In genomic region chr2:237662671-237663093, GRCh38 we compare ENCODE assay signal across 8 cellular contexts. TPM values are rescaled to one million over a fixed set of nuclear protein-coding genes. Genes with fewer than 3 reads are reported as not detected.
DNase-seq lines count a peak whose midpoint lies in the region; ATAC-seq and TF ChIP-seq lines count a peak whose summit lies in the region.

No MANE protein-coding gene starts in this region.

- ATAC-seq in GM21367 (IDR thresholded peaks at IDR 0.05; ENCODE audit: unreplicated experiment) = no peak

- H3K9me3 ChIP-seq in SK-N-MC (ENCODE audit: low read depth, low read length) = no peaks in the 10 kb centered on the region

- BruUV-seq in MCF 10A (replicated peaks; lab: Mats Ljungman, UMichigan) = no TSS peak

- peaks cover 15% of the 10 kb centered on the region for H3K27me3 Mint-ChIP-seq in MCF 10A (ENCODE audit: insufficient read depth, unreplicated experiment)

- peaks cover 12% of the 10 kb centered on the region for H3K4me1 Mint-ChIP-seq in MCF 10A (ENCODE audit: insufficient read depth, unreplicated experiment)

- TF ChIP-seq CTCF in MCF 10A (IDR thresholded peaks at IDR 0.05; ENCODE audit: unreplicated experiment) = no peak

- POLR2A ChIA-PET in MCF 10A (lab: Yijun Ruan, JAX) = interaction anchor here (0.5 to 2.0 kb wide), 15 partner anchors 10 to 117 kb away, joined by 3 to 20 read pairs (median 4); partner anchors contain the start of gene RAB17

- no peaks in the 10 kb centered on the region for H3K36me3 ChIP-seq in SK-N-MC (ENCODE audit: insufficient read depth, low read length)

- CTCF ChIA-PET in MCF 10A (lab: Yijun Ruan, JAX) = interaction anchor here (0.9 to 1.9 kb wide), 5 partner anchors 10 to 150 kb away, joined by 3 to 9 read pairs (median 7); no protein-coding TSS in a partner anchor

- H3K4me3 Mint-ChIP-seq in MCF 10A (ENCODE audit: unreplicated experiment) = peak overlapping the region; percentile 26

- H3K36me3 Mint-ChIP-seq in MCF 10A (ENCODE audit: insufficient read depth, unreplicated experiment) = no peaks in the 10 kb centered on the region

- H3K9ac ChIP-seq in SK-N-MC (ENCODE audit: insufficient read length) = no peak overlapping the region

- intact Hi-C loops in MCF 10A (cut with micrococcal nuclease) = no loop called here

- H3K27ac Mint-ChIP-seq in MCF 10A (ENCODE audit: low read depth, unreplicated experiment) = peak overlapping the region; percentile 71

- peak overlapping the region; percentile 42; the same call in 1 of the 2 replicates for H3K27ac ChIP-seq in SK-N-MC

- peak; percentile 96 for DNase-seq in EH (ENCODE audit: low read depth)
- peak; percentile 87 to 98 (median 93) for DNase-seq in NCI-H1417 (lab: John Stamatoyannopoulos, UW)
- peak; percentile 58 for DNase-seq in SK-N-MC (ENCODE audit: low read depth, low spot score)
- peak; percentile 93 for DNase-seq in MCF 10A (ENCODE audit: unreplicated experiment)
- DNase-seq in iris pigment epithelial cell (ENCODE audit: low read depth) = peak; percentile 95
- DNase-seq in stimulated activated CD4-positive, alpha-beta T cell treated with anti-CD3 and anti-CD28 coated beads, Interleukin-15, amount 100 ng/mL, for 48 hours (ENCODE audit: low read depth in 2 of 2) = peak; percentile 30 to 50
- no peak for DNase-seq in GM19238 (ENCODE audit: insufficient read length, low spot score)

- H3K4me3 ChIP-seq in SK-N-MC = peak overlapping the region; percentile 44

- H3K9me3 Mint-ChIP-seq in MCF 10A (ENCODE audit: unreplicated experiment) = no peaks in the 10 kb centered on the region

RNA-seq across cellular contexts. Expression of gene LRRFIP1, which starts 35.3 kb away (rescaled TPM):
- total RNA-seq in MCF 10A (2022) = 197 and 201 TPM in 2 replicates
